ENCODE assay signal across 27 cellular contexts in genomic region chr2:65823511-65823910, GRCh38.
DNase-seq lines count a peak whose midpoint lies in the region; FAIRE-seq and TF ChIP-seq lines count a peak whose summit lies in the region.
"Had no signal": no experiment of that assay in that cellular context is flagged by ENCODE, and none has a peak within 500 bp of the region (broad histone marks: within the 10 kb centered on the region; RNA-seq: fewer than 3 reads in every experiment).

No MANE protein-coding gene starts in this region.

- BruUV-seq in A673 (replicated peaks; lab: Mats Ljungman, UMichigan): no TSS peak

- no peak for TF ChIP-seq POLR2A in esophagus muscularis mucosa (IDR thresholded peaks at IDR 0.05; ENCODE audit: low read depth)
- no peak for TF ChIP-seq POLR2A in Peyer's patch (IDR thresholded peaks at IDR 0.05)

- H3K4me3 ChIP-seq in bronchial epithelial cell (ENCODE audit: low read depth, low read length): no peak overlapping the region
- no peak overlapping the region for H3K4me3 ChIP-seq in esophagus muscularis mucosa
- H3K4me3 ChIP-seq in A673 (ENCODE audit: low read depth, low read length, poor library complexity, severe bottlenecking): no peak overlapping the region
- no peak overlapping the region for H3K4me3 ChIP-seq in Peyer's patch
- H3K4me3 ChIP-seq: BLaER1 treated with 17β-estradiol and CSF1 and Interleukin-3, amounts not matched to agents 10 nM and 100 nM had no signal

- intact Hi-C loops in esophagus muscularis mucosa (cut with DNase I) (no loop called here), A673 (cut with micrococcal nuclease; ENCODE audit: unreplicated experiment) (no loop called here)

- peak; percentile 55 for FAIRE-seq in bronchial epithelial cell (lab: Jason Lieb, UNC)
- FAIRE-seq: A204.1, D721Med, G401.6, GM12891, GM19239 had no signal

- H3K27me3 ChIP-seq in bronchial epithelial cell (ENCODE audit: control insufficient read depth, insufficient read depth, low read length) (no peaks in the 10 kb centered on the region), esophagus muscularis mucosa (no peaks in the 10 kb centered on the region), A673 (replicated peaks; ENCODE audit: insufficient read depth, low read depth, low read length, poor library complexity) (no peaks in the 10 kb centered on the region), Peyer's patch (no peaks in the 10 kb centered on the region)
- H3K27me3 ChIP-seq: BLaER1 treated with 17β-estradiol and CSF1 and Interleukin-3, amounts not matched to agents 10 nM and 100 nM had no signal

- H3K4me1 ChIP-seq in esophagus muscularis mucosa (no peaks in the 10 kb centered on the region), A673 (ENCODE audit: insufficient read depth, low read length, poor library complexity, severe bottlenecking) (peaks cover 4% of the 10 kb centered on the region), Peyer's patch (no peaks in the 10 kb centered on the region)
- H3K4me1 ChIP-seq: BLaER1 treated with 17β-estradiol and CSF1 and Interleukin-3, amounts not matched to agents 10 nM and 100 nM; Caco-2 had no signal

- H3K9me3 ChIP-seq in esophagus muscularis mucosa (peaks cover 0 to 9% (median 7%) of the 10 kb centered on the region in 4 donors), A673 (ENCODE audit: low read depth, low read length, poor library complexity, severe bottlenecking) (no peaks in the 10 kb centered on the region), Peyer's patch (no peaks in the 10 kb centered on the region)
- H3K9me3 ChIP-seq: Caco-2 had no signal

- TF ChIP-seq EP300 in esophagus muscularis mucosa (IDR thresholded peaks at IDR 0.05): no peak

- CTCF ChIA-PET in A673 (lab: Charles Lee): no interaction called here

- DNase-seq in NCI-H2227 (lab: John Stamatoyannopoulos, UW; ENCODE audit: unreplicated experiment): peak; percentile 27
- no peak for DNase-seq in bronchial epithelial cell (ENCODE audit: low read depth)
- peak; percentile 45 for DNase-seq in esophagus muscularis mucosa (ENCODE audit: extremely low spot score)
- no peak for DNase-seq in NCI-H510A (lab: John Stamatoyannopoulos, UW)
- no peak for DNase-seq in A673 (ENCODE audit: low spot score)
- no peak for DNase-seq in Peyer's patch
- no peak for DNase-seq in NCI-H1694 (lab: John Stamatoyannopoulos, UW)
- DNase-seq: 8988T; AML-193; Caco-2; Calu3; CD4-positive, alpha-beta T cell; CD8-positive, alpha-beta T cell; DMS 273 treated with DMSO at 0.1 percent for 48 hours; DMS153; DMS53; DMS79; DND-41; EL; GF-D8 had no signal

- H3K36me3 ChIP-seq in bronchial epithelial cell (ENCODE audit: control insufficient read depth, insufficient read depth, low read length) (no peaks in the 10 kb centered on the region), esophagus muscularis mucosa (no peaks in the 10 kb centered on the region), A673 (ENCODE audit: insufficient read depth, low read length, poor library complexity, severe bottlenecking) (no peaks in the 10 kb centered on the region), Peyer's patch (no peaks in the 10 kb centered on the region)
- H3K36me3 ChIP-seq: BLaER1 treated with 17β-estradiol and CSF1 and Interleukin-3, amounts not matched to agents 10 nM and 100 nM had no signal

- WGBS in esophagus muscularis mucosa: 69% methylated on average over 4 of the region's 4 CpGs

- no peak for TF ChIP-seq CTCF in bronchial epithelial cell (IDR thresholded peaks at IDR 0.05; ENCODE audit: insufficient read depth, low read length, severe bottlenecking)
- TF ChIP-seq CTCF in esophagus muscularis mucosa (IDR thresholded peaks at IDR 0.05): no peak
- TF ChIP-seq CTCF in A673 (conservative IDR thresholded peaks at IDR 0.05; ENCODE audit: low read depth, low read length): no peak
- no peak for TF ChIP-seq CTCF in Peyer's patch (IDR thresholded peaks at IDR 0.05)

- POLR2A ChIA-PET in A673 (lab: Charles Lee; ENCODE audit: low non-redundant PET): no interaction called here

- no peak overlapping the region for H3K27ac ChIP-seq in esophagus muscularis mucosa (replicated peaks in 1 of 4)
- H3K27ac ChIP-seq in A673 (ENCODE audit: low read depth, low read length, poor library complexity, severe bottlenecking): no peak overlapping the region
- no peak overlapping the region for H3K27ac ChIP-seq in Peyer's patch
- H3K27ac ChIP-seq: BLaER1 treated with 17β-estradiol and CSF1 and Interleukin-3, amounts not matched to agents 10 nM and 100 nM; C4-2B had no signal

Comparison
In these comparisons a context has a peak if more than half of its experiments do, and no peak if none do; other contexts are left out.
1. DNase-seq: peak in NCI-H2227 (single experiment) and esophagus muscularis mucosa (single experiment); none in bronchial epithelial cell (single experiment), NCI-H510A (single experiment), A673 (single experiment), Peyer's patch (0 of 3) and NCI-H1694 (single experiment).